8 cellular contexts compared by ENCODE assay signal in genomic region chr3:183306798-183307671, GRCh38. TPM values are rescaled to one million over a fixed set of nuclear protein-coding genes. Genes with fewer than 3 reads are reported as not detected.
DNase-seq lines count a peak whose midpoint lies in the region; ATAC-seq and TF ChIP-seq lines count a peak whose summit lies in the region.

No MANE protein-coding gene starts in this region.

- no peak overlapping the region for H3K4me3 ChIP-seq in astrocyte of the spinal cord (ENCODE audit: low read depth, low read length)
- no peak overlapping the region for H3K4me3 ChIP-seq in BE2C (ENCODE audit: low read depth, low read length)

- ATAC-seq in GM18499 (IDR thresholded peaks at IDR 0.05; ENCODE audit: insufficient read depth, unreplicated experiment) (peak; percentile 94), HG02973 (IDR thresholded peaks at IDR 0.05; ENCODE audit: unreplicated experiment) (peak; percentile 67), HG02840 (IDR thresholded peaks at IDR 0.05; ENCODE audit: low FRiP score, unreplicated experiment) (no peak)

- no peaks in the 10 kb centered on the region for H3K36me3 ChIP-seq in BE2C

- in situ Hi-C loops in astrocyte of the spinal cord (cut with HindIII; ENCODE audit: low sequenced_read_pairs), result no loop called here

- H3K4me1 ChIP-seq in BE2C, result no peaks in the 10 kb centered on the region

- H3K27me3 ChIP-seq in BE2C, result no peaks in the 10 kb centered on the region

- DNase-seq in RKO (ENCODE audit: low spot score) (peak; percentile 58), astrocyte of the spinal cord (ENCODE audit: low read depth, low spot score) (peak; percentile 85), kidney tubule cell (ENCODE audit: low spot score) (peak; percentile 98), BE2C (no peak)
- peak; percentile 18 to 42 (median 20) for DNase-seq in stimulated activated CD4-positive, alpha-beta T cell treated with anti-CD3 and anti-CD28 coated beads, TNF-alpha, amount 100 ng/mL, for 48 hours (ENCODE audit: low read depth in 3 of 3)

- TF ChIP-seq CTCF in astrocyte of the spinal cord (IDR thresholded peaks at IDR 0.05; ENCODE audit: low read depth, low read length) (no peak), BE2C (IDR thresholded peaks at IDR 0.05; ENCODE audit: low read depth, low read length) (no peak)

- H3K9me3 ChIP-seq in BE2C, result no peaks in the 10 kb centered on the region; the same call in 1 of the 2 replicates

RNA-seq across cellular contexts. Expression of gene B3GNT5, which starts 54.0 kb away (rescaled TPM):
- polyA plus RNA-seq in BE2C (2012; ENCODE audit: insufficient read depth, insufficient read length, low read depth), result 1.2 TPM
